ENCODE assay signal across 29 cellular contexts in the genomic region with DNA sequence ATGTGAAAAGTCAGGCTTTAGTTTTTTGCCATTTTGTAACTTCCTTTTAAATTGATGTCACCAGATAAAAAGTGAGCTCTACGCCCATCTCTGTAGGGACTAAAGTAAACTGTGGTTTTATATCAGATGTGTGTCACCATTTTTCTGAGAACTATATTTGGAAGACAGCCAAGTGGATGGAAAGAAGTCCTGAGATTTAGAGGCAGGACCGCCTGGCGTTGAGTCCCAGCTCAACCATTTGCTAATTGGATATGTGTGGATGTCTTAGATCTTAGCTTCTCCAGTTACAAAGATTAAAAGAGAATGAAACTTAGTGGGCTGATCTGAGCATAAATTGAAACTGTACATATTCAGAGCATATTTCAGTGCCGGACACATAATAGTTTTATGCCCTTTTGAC.
"Had no signal": no experiment of that assay in that cellular context is flagged by ENCODE, and none has a peak within 500 bp of the region (broad histone marks: within the 10 kb centered on the region; RNA-seq: fewer than 3 reads in every experiment).

No MANE protein-coding gene starts in this region.

- H3K4me1 Mint-ChIP-seq: T-cell had no signal

- H3K27me3 Mint-ChIP-seq: effector memory CD8-positive, alpha-beta T cell; progenitor cell of endocrine pancreas had no signal

- H3K4me1 ChIP-seq: colonic mucosa, gastroesophageal sphincter, spleen, upper lobe of right lung had no signal

- H3K36me3 ChIP-seq: colonic mucosa, gastroesophageal sphincter, spleen, thoracic aorta, upper lobe of right lung had no signal

- H3K27ac ChIP-seq: colonic mucosa, dorsolateral prefrontal cortex, gastroesophageal sphincter, spleen, thoracic aorta, upper lobe of right lung had no signal

- H3K9me3 Mint-ChIP-seq: activated CD4-positive, alpha-beta memory T cell treated with anti-CD3 and anti-CD28 coated beads for 36 hours; activated naive CD4-positive, alpha-beta T cell treated with anti-CD3 and anti-CD28 coated beads for 36 hours; T-helper 2 cell treated with Interferon-gamma antibody and Interleukin-4, amounts not matched to agents 5 μg/mL and 100 μg/mL, for 36 hours had no signal

- DNase-seq: activated CD4-positive, alpha-beta memory T cell treated with anti-CD3 and anti-CD28 coated beads for 36 hours; activated CD4-positive, alpha-beta T cell treated with anti-CD3 and anti-CD28 coated beads for 48 hours; activated CD4-positive, CD25-positive, alpha-beta regulatory T cell; activated effector memory CD4-positive, alpha-beta T cell treated with Interleukin-2 at 50 U/mL for 16 hours; activated naive CD4-positive, alpha-beta T cell treated with anti-CD3 and anti-CD28 coated beads for 36 hours; activated T-cell treated with anti-CD3 and anti-CD28 coated beads, Interleukin-2, amount 50 U/mL, for 48 hours; amygdala; central memory CD4-positive, alpha-beta T cell; colonic mucosa; dorsolateral prefrontal cortex; effector memory CD8-positive, alpha-beta T cell; head of caudate nucleus; hypothalamus; left cardiac atrium; retina; spleen; stimulated activated CD4-positive, alpha-beta T cell treated with anti-CD3 and anti-CD28 coated beads, Interleukin-4, amount 100 ng/mL, for 1 hour; stimulated activated naive CD4-positive, alpha-beta T cell; T-cell; upper lobe of right lung had no signal

- H3K4me3 Mint-ChIP-seq: activated CD4-positive, alpha-beta memory T cell treated with anti-CD3 and anti-CD28 coated beads for 36 hours; activated naive CD4-positive, alpha-beta T cell treated with anti-CD3 and anti-CD28 coated beads for 36 hours; effector memory CD8-positive, alpha-beta T cell; natural killer cell treated with Interleukin-12 subunit alpha and Interleukin-12 subunit beta and Interleukin-15 and Interleukin-18, amount 100 ng/mL, for 72 hours; T-cell; T-helper 2 cell treated with Interferon-gamma antibody and Interleukin-4, amounts not matched to agents 5 μg/mL and 100 μg/mL, for 36 hours had no signal

- H3K9me3 ChIP-seq: colonic mucosa, gastroesophageal sphincter, spleen, thoracic aorta, upper lobe of right lung had no signal

- ATAC-seq: effector memory CD8-positive, alpha-beta T cell; esophagus mucosa; gastroesophageal sphincter; left cardiac atrium; natural killer cell treated with Interleukin-12 subunit alpha and Interleukin-12 subunit beta and Interleukin-15 and Interleukin-18, amount 100 ng/mL, for 72 hours; T-cell; upper lobe of right lung had no signal

- H3K36me3 Mint-ChIP-seq: activated CD4-positive, alpha-beta memory T cell treated with anti-CD3 and anti-CD28 coated beads for 36 hours; natural killer cell treated with Interleukin-12 subunit alpha and Interleukin-12 subunit beta and Interleukin-15 and Interleukin-18, amount 100 ng/mL, for 72 hours; T-cell had no signal

- FAIRE-seq: endothelial cell of umbilical vein, islet of Langerhans, TTC549 had no signal

- H3K27ac Mint-ChIP-seq: activated CD4-positive, alpha-beta memory T cell treated with anti-CD3 and anti-CD28 coated beads for 36 hours; activated naive CD4-positive, alpha-beta T cell treated with anti-CD3 and anti-CD28 coated beads for 36 hours; effector memory CD8-positive, alpha-beta T cell; natural killer cell treated with Interleukin-12 subunit alpha and Interleukin-12 subunit beta and Interleukin-15 and Interleukin-18, amount 100 ng/mL, for 72 hours; progenitor cell of endocrine pancreas; T-cell; T-helper 2 cell treated with Interferon-gamma antibody and Interleukin-4, amounts not matched to agents 5 μg/mL and 100 μg/mL, for 36 hours had no signal

- H3K27me3 ChIP-seq: colonic mucosa, dorsolateral prefrontal cortex, gastroesophageal sphincter, spleen, upper lobe of right lung had no signal

- H3K4me3 ChIP-seq: colonic mucosa, dorsolateral prefrontal cortex, gastroesophageal sphincter, spleen, thoracic aorta, upper lobe of right lung had no signal
